12 cellular contexts compared by ENCODE assay signal in the genomic region with DNA sequence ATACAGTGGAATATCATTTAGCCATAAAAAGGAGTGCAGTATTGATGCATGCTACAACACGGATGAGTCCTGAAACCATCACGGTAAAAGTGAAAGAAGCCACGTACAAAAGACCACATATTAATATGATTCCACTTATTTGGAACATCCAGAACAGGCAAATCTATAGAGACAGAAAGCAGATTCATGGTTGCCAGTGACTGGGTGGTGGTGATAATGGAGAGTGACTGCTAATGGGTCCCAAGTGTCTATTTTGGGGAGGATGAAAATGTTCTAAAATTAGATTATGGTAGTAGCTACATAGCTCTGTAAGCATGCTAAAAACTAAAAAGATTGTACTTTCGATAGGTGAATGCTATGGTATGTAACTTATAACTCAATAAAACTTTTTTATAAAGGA.
"Had no signal": no experiment of that assay in that cellular context is flagged by ENCODE, and none has a peak within 500 bp of the region (broad histone marks: within the 10 kb centered on the region; RNA-seq: fewer than 3 reads in every experiment).

No MANE protein-coding gene starts in this region.

- H3K4me1 ChIP-seq: tibial nerve, uterus had no signal

- H3K36me3 ChIP-seq: SJSA1, uterus had no signal

- H3K4me3 Mint-ChIP-seq: stimulated activated memory B cell treated with anti-CD40 and anti-IgM and Interleukin-4, amounts not matched to agents 10 μg/mL and 1 μg/mL and 100 μg/mL, for 72 hours; T-helper 2 cell treated with Interferon-gamma antibody and Interleukin-4, amounts not matched to agents 5 μg/mL and 100 μg/mL, for 36 hours had no signal

- H3K27me3 Mint-ChIP-seq: stimulated activated memory B cell treated with anti-CD40 and anti-IgM and Interleukin-4, amounts not matched to agents 10 μg/mL and 1 μg/mL and 100 μg/mL, for 72 hours had no signal

- H3K27me3 ChIP-seq: SJSA1, tibial nerve, uterus had no signal

- H3K9me3 Mint-ChIP-seq: stimulated activated memory B cell treated with anti-CD40 and anti-IgM and Interleukin-4, amounts not matched to agents 10 μg/mL and 1 μg/mL and 100 μg/mL, for 72 hours had no signal

- H3K9me3 ChIP-seq: SJSA1, tibial nerve, uterus had no signal

- H3K27ac Mint-ChIP-seq: T-helper 2 cell treated with Interferon-gamma antibody and Interleukin-4, amounts not matched to agents 5 μg/mL and 100 μg/mL, for 36 hours had no signal

- H3K4me3 ChIP-seq: lung, SJSA1, tibial nerve, uterus had no signal

- H3K27ac ChIP-seq: SJSA1, tibial nerve, uterus had no signal

- ATAC-seq: esophagus mucosa; stimulated activated memory B cell treated with anti-CD40 and anti-IgM and Interleukin-4, amounts not matched to agents 10 μg/mL and 1 μg/mL and 100 μg/mL, for 72 hours had no signal

- DNase-seq: activated CD4-positive, alpha-beta T cell treated with anti-CD3 and anti-CD28 coated beads, Interleukin-2, amount 50 U/mL, for 48 hours; activated CD4-positive, CD25-positive, alpha-beta regulatory T cell; activated effector memory CD4-positive, alpha-beta T cell treated with Interleukin-2 at 50 U/mL for 16 hours; posterior cingulate gyrus; substantia nigra; uterus had no signal
